In genomic region chr12:14959916-14960315, GRCh38 we compare ENCODE assay signal across 8 cellular contexts. TPM values are rescaled to one million over a fixed set of nuclear protein-coding genes. Genes with fewer than 3 reads are reported as not detected.
DNase-seq lines count a peak whose midpoint lies in the region; ATAC-seq, FAIRE-seq and TF ChIP-seq lines count a peak whose summit lies in the region.

No MANE protein-coding gene starts in this region.

- H3K4me1 ChIP-seq in A673 (ENCODE audit: insufficient read depth, low read length, poor library complexity, severe bottlenecking): peaks cover 59% of the 10 kb centered on the region

- FAIRE-seq in GM18507 (lab: Jason Lieb, UNC) (peak; percentile 70), GM19239 (lab: Jason Lieb, UNC) (no peak)

- H3K27me3 Mint-ChIP-seq in naive B cell: no peaks in the 10 kb centered on the region

- ATAC-seq in naive B cell (ENCODE audit: low read depth in 2 of 2) (no peak), HG03432 (IDR thresholded peaks at IDR 0.05; ENCODE audit: unreplicated experiment) (no peak), GM21576 (IDR thresholded peaks at IDR 0.05; ENCODE audit: unreplicated experiment) (no peak)

- no peaks in the 10 kb centered on the region for H3K27me3 ChIP-seq in A673 (replicated peaks; ENCODE audit: insufficient read depth, low read depth, low read length, poor library complexity)

- H3K4me3 ChIP-seq in A673 (ENCODE audit: low read depth, low read length, poor library complexity, severe bottlenecking): no peak overlapping the region

- H3K27ac ChIP-seq in A673 (ENCODE audit: low read depth, low read length, poor library complexity, severe bottlenecking) (peak overlapping the region; percentile 78), angular gyrus (ENCODE audit: low read depth, low read length) (peak overlapping the region; percentile 22)

- DNase-seq in A673 (ENCODE audit: low spot score): no peak
- DNase-seq in GM18507 (ENCODE audit: extremely low spot score, insufficient read length, low read depth): no peak
- no peak for DNase-seq in naive B cell
- no peak for DNase-seq in GM19239 (ENCODE audit: insufficient read length, low spot score)
- DNase-seq in NCI-H1092 treated with DMSO at 0.1 percent for 48 hours (lab: John Stamatoyannopoulos, UW): no peak

- intact Hi-C loops in A673 (cut with micrococcal nuclease; ENCODE audit: unreplicated experiment): no loop called here

- H3K36me3 Mint-ChIP-seq in naive B cell: peaks cover 0 to 13% of the 10 kb centered on the region in 2 donors

- no peaks in the 10 kb centered on the region for H3K9me3 Mint-ChIP-seq in naive B cell

- no peak for TF ChIP-seq CTCF in A673 (conservative IDR thresholded peaks at IDR 0.05; ENCODE audit: low read depth, low read length)

- H3K4me3 Mint-ChIP-seq in naive B cell: peak overlapping the region; percentile 93 to 100 (median 99)

- no TSS peak for BruUV-seq in A673 (replicated peaks; lab: Mats Ljungman, UMichigan)

- CTCF ChIA-PET in A673 (lab: Charles Lee): no interaction called here

- POLR2A ChIA-PET in A673 (lab: Charles Lee; ENCODE audit: low non-redundant PET): no interaction called here

- H3K4me1 Mint-ChIP-seq in naive B cell: peaks cover 51 to 68% (median 63%) of the 10 kb centered on the region in 3 donors

- no peaks in the 10 kb centered on the region for H3K9me3 ChIP-seq in A673 (ENCODE audit: low read depth, low read length, poor library complexity, severe bottlenecking)

- no peaks in the 10 kb centered on the region for H3K36me3 ChIP-seq in A673 (ENCODE audit: insufficient read depth, low read length, poor library complexity, severe bottlenecking)

- peak overlapping the region; percentile 94 to 99 (median 97) for H3K27ac Mint-ChIP-seq in naive B cell

RNA-seq across cellular contexts. Expression of gene ARHGDIB, which starts 1.5 kb away (rescaled TPM):
- 88.1 and 122 TPM in 2 replicates for total RNA-seq in A673 (2021)
- 1,000 to 10,000 TPM; 2,706 to 4,844 (median 2,864) TPM for polyA plus RNA-seq in naive B cell (ENCODE audit: low read depth in 6 of 6)

RNA-seq across cellular contexts. Expression of gene PDE6H, which starts 12.9 kb away (rescaled TPM):
- total RNA-seq in A673 (2021): not detected in 2 replicates
- not detected for polyA plus RNA-seq in naive B cell (ENCODE audit: low read depth in 6 of 6)

RNA-seq across cellular contexts. Expression of gene ERP27, which starts 21.6 kb away (rescaled TPM):
- not detected in 2 replicates for total RNA-seq in A673 (2021)
- 1 to 10 TPM; 2.4 to 4.8 (median 2.7) TPM for polyA plus RNA-seq in naive B cell (ENCODE audit: low read depth in 6 of 6)
